ENCODE assay signal across 23 cellular contexts in the genomic region with DNA sequence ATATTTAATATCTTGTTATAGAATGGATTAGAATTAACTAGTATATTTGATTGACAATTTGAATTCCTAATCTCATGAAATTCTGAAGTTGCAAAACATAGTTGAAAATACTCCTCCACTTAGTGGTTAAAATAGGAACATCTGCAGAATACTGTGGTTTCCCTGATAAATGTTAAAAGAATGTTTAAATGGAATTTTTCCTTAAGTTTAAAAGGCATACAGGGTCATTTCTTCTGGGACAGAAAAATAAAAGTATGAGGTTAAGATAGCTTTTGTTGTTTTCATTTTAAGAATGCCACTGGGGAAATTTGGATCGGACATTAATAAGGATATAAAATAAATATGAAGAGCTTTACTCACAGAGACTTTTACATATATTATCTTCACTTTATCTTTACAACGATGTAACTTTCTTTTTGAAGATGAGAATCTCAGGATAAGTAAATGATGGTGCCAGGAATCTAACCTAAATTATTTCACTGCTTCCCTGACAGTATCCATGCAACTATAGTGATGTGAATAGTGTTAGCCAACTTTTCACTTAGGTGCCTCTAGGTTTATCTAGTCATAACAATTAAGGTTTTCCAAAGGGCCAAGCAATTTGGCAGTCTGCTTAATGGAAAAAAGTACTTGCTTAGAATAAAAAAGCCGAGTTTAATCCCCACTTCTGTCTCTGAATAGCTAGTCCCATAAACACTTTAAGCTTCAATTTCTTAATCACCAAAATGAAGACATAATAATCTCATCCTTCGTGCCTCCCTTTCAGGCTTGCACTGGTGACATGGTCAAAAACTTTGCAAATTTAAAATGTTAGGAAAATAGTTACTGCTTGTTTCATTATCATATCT.
DNase-seq lines count a peak whose midpoint lies in the region; ATAC-seq, FAIRE-seq and TF ChIP-seq lines count a peak whose summit lies in the region.
"Had no signal": no experiment of that assay in that cellular context is flagged by ENCODE, and none has a peak within 500 bp of the region (broad histone marks: within the 10 kb centered on the region; RNA-seq: fewer than 3 reads in every experiment).

No MANE protein-coding gene starts in this region.

- peak overlapping the region; percentile 64 for H3K4me3 Mint-ChIP-seq in osteocyte (ENCODE audit: unreplicated experiment)
- no peak overlapping the region for H3K4me3 Mint-ChIP-seq in Caco-2 (ENCODE audit: unreplicated experiment)
- H3K4me3 Mint-ChIP-seq: brain; naive thymus-derived CD4-positive, alpha-beta T cell; T-cell; WTC11 had no signal

- BruUV-seq in Caco-2 (replicated peaks; lab: Mats Ljungman, UMichigan): no TSS peak

- TF ChIP-seq CTCF in osteocyte (IDR thresholded peaks at IDR 0.05): peak; percentile 40
- TF ChIP-seq CTCF in Caco-2 (IDR thresholded peaks at IDR 0.05; ENCODE audit: insufficient read depth in 1 of 2, low read depth in 1 of 2, low read length in 1 of 2, severe bottlenecking in 1 of 2, unreplicated experiment in 1 of 2): no peak

- peaks cover 12% of the 10 kb centered on the region for H3K4me1 ChIP-seq in Caco-2
- H3K4me1 ChIP-seq: BE2C, uterus had no signal

- H3K27me3 Mint-ChIP-seq in osteocyte (ENCODE audit: unreplicated experiment) (no peaks in the 10 kb centered on the region), Caco-2 (ENCODE audit: insufficient read depth, unreplicated experiment) (no peaks in the 10 kb centered on the region)
- H3K27me3 Mint-ChIP-seq: brain had no signal

- peak; percentile 67 for FAIRE-seq in endometrium (lab: Jason Lieb, UNC)
- FAIRE-seq: frontal cortex had no signal

- ATAC-seq in GM21529 (IDR thresholded peaks at IDR 0.05; ENCODE audit: unreplicated experiment): no peak
- ATAC-seq: naive thymus-derived CD4-positive, alpha-beta T cell; T-cell; WTC11 had no signal

- peak; percentile 83 for DNase-seq in EH (ENCODE audit: low read depth)
- peak; percentile 41 for DNase-seq in OCI-M1 (lab: John Stamatoyannopoulos, UW)
- DNase-seq in osteocyte (ENCODE audit: extremely low spot score, unreplicated experiment): no peak
- no peak for DNase-seq in NCI-H2107 (lab: John Stamatoyannopoulos, UW)
- DNase-seq in NCI-H1105 treated with DMSO at 0.1 percent for 48 hours (lab: John Stamatoyannopoulos, UW): no peak
- DNase-seq in Caco-2: no peak
- DNase-seq: activated CD8-positive, alpha-beta memory T cell treated with anti-CD3 and anti-CD28 coated beads for 24 hours; activated effector memory CD4-positive, alpha-beta T cell treated with anti-CD3 and anti-CD28 coated beads, Interleukin-2, amount 50 U/mL, for 16 hours; BE2C; DMS153; GOT3; naive thymus-derived CD4-positive, alpha-beta T cell; NCI-H1930; NCI-H69; retina; RPMI8226; T-cell; uterus had no signal

- H3K27ac Mint-ChIP-seq in osteocyte (ENCODE audit: unreplicated experiment) (peak overlapping the region; percentile 80), Caco-2 (ENCODE audit: unreplicated experiment) (no peak overlapping the region)
- H3K27ac Mint-ChIP-seq: brain; naive thymus-derived CD4-positive, alpha-beta T cell; T-cell; WTC11 had no signal

- H3K36me3 ChIP-seq in Caco-2 (ENCODE audit: control insufficient read depth, insufficient read depth, low read length): no peaks in the 10 kb centered on the region
- H3K36me3 ChIP-seq: BE2C, uterus had no signal

- H3K4me1 Mint-ChIP-seq in osteocyte (ENCODE audit: unreplicated experiment) (peaks cover 43% of the 10 kb centered on the region), Caco-2 (ENCODE audit: low read depth, unreplicated experiment) (peaks cover 7% of the 10 kb centered on the region)
- H3K4me1 Mint-ChIP-seq: T-cell had no signal

- H3K4me3 ChIP-seq in Caco-2 (ENCODE audit: low read depth, low read length): no peak overlapping the region
- H3K4me3 ChIP-seq: uterus had no signal

- CTCF ChIA-PET in Caco-2 (lab: Charles Lee): no interaction called here

- intact Hi-C loops in Caco-2 (cut with micrococcal nuclease; ENCODE audit: unreplicated experiment): no loop called here

- H3K9me3 ChIP-seq in Caco-2: no peaks in the 10 kb centered on the region
- H3K9me3 ChIP-seq: BE2C, uterus had no signal

- H3K36me3 Mint-ChIP-seq in osteocyte (ENCODE audit: unreplicated experiment): peaks cover 26% of the 10 kb centered on the region
- peaks cover 8% of the 10 kb centered on the region for H3K36me3 Mint-ChIP-seq in Caco-2 (ENCODE audit: insufficient read depth, unreplicated experiment)
- H3K36me3 Mint-ChIP-seq: naive thymus-derived CD4-positive, alpha-beta T cell; T-cell; WTC11 had no signal

- H3K9me3 Mint-ChIP-seq in osteocyte (ENCODE audit: unreplicated experiment) (peaks cover 3% of the 10 kb centered on the region), Caco-2 (ENCODE audit: unreplicated experiment) (no peaks in the 10 kb centered on the region)
- H3K9me3 Mint-ChIP-seq: brain; naive thymus-derived CD4-positive, alpha-beta T cell; T-cell; WTC11 had no signal

- POLR2A ChIA-PET in Caco-2 (lab: Charles Lee): no interaction called here

- H3K27me3 ChIP-seq in Caco-2 (replicated peaks; ENCODE audit: control insufficient read depth, insufficient read depth, low read length): no peaks in the 10 kb centered on the region
- H3K27me3 ChIP-seq: BE2C, uterus had no signal

Comparison
In these comparisons a context has a peak if more than half of its experiments do, and no peak if none do; other contexts are left out.
1. DNase-seq: peak in EH (single experiment) and OCI-M1 (single experiment); none in osteocyte (single experiment), NCI-H2107 (single experiment), NCI-H1105 treated with DMSO at 0.1 percent for 48 hours (single experiment) and Caco-2 (0 of 2).